ENCODE assay signal across 22 cellular contexts in the genomic region with DNA sequence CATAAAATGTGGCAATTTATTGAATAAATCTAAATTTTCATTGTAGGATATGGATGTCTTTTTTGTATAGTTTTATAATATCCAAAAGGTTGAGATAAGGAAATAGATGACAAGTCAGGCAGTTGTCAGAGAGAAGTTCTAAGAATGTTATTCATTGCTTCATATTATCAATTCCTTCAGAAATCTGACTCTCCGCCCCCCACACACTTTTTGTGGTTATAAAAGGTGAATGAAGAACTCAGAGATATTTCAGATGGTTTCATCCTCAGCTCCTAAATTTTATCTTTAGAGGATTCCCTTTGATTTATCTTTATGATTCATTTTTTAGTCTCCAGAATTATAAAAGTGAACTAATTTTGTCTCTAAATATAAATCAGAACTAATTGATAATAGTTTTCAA.
DNase-seq lines count a peak whose midpoint lies in the region; ATAC-seq, FAIRE-seq and TF ChIP-seq lines count a peak whose summit lies in the region.
"Had no signal": no experiment of that assay in that cellular context is flagged by ENCODE, and none has a peak within 500 bp of the region (broad histone marks: within the 10 kb centered on the region; RNA-seq: fewer than 3 reads in every experiment).

No MANE protein-coding gene starts in this region.

- no peak for ATAC-seq in GM21367 (IDR thresholded peaks at IDR 0.05; ENCODE audit: unreplicated experiment)

- FAIRE-seq in A204.1 (lab: Jason Lieb, UNC) (peak; percentile 25), endometrium (lab: Jason Lieb, UNC) (peak; percentile 29), small intestine (lab: Jason Lieb, UNC) (peak; percentile 84), H54 (lab: Jason Lieb, UNC) (no peak)
- FAIRE-seq: GM12891 had no signal

- no peak overlapping the region for H3K4me3 ChIP-seq in small intestine (ENCODE audit: low read depth in 1 of 2, low read length in 2 of 2)
- H3K4me3 ChIP-seq: BLaER1 had no signal

- H3K27me3 ChIP-seq in small intestine (ENCODE audit: control insufficient read depth in 2 of 2, insufficient read depth in 2 of 2, low read length in 2 of 2) = no peaks in the 10 kb centered on the region
- H3K27me3 ChIP-seq: BE2C, BLaER1 had no signal

- no peaks in the 10 kb centered on the region for H3K4me1 ChIP-seq in small intestine (ENCODE audit: control insufficient read depth in 2 of 2, insufficient read depth in 1 of 2, low read depth in 1 of 2, low read length in 1 of 2)
- H3K4me1 ChIP-seq: BE2C had no signal

- TF ChIP-seq POLR2A in H54 (IDR thresholded peaks at IDR 0.05; ENCODE audit: low read depth, low read length) = no peak

- H3K9me3 ChIP-seq in small intestine (ENCODE audit: control insufficient read depth, low read depth) = no peaks in the 10 kb centered on the region
- H3K9me3 ChIP-seq: BE2C, BLaER1 had no signal

- no peak overlapping the region for H3K27ac ChIP-seq in small intestine (ENCODE audit: low read depth in 1 of 2, low read length in 1 of 2)
- H3K27ac ChIP-seq: 22Rv1, BLaER1 had no signal

- H3K36me3 ChIP-seq in small intestine (ENCODE audit: control insufficient read depth in 2 of 2, insufficient read depth in 2 of 2, low read length in 2 of 2) = no peaks in the 10 kb centered on the region
- H3K36me3 ChIP-seq: BE2C, BLaER1 had no signal

- no peak for DNase-seq in small intestine
- DNase-seq in H54 (ENCODE audit: insufficient read length, low spot score) = no peak
- DNase-seq: ACHN; BE2C; C1 segment of cervical spinal cord; CD4-positive, alpha-beta memory T cell; CD4-positive, CD25-positive, alpha-beta regulatory T cell; CD8-positive, alpha-beta memory T cell; COR-L47; DMS 273 treated with DMSO at 0.1 percent for 48 hours; DMS153; DMS53; DMS79; DND-41; EL; GF-D8 had no signal

- 88 to 95% (median 88%) methylated on average over 1 of the region's 1 CpG for WGBS in small intestine, 3 donors
